Comparison of ENCODE assay signal across 1 cellular context in genomic region chr12:50218386-50218785, GRCh38.
TF ChIP-seq lines count a peak whose summit lies in the region.

No MANE protein-coding gene starts in this region.

TF ChIP-seq in SK-N-SH treated with all-trans-retinoic acid at 6 μM for 48 hours, 23 proteins besides CTCF, POLR2A, EP300 and RAD21:
- TF ChIP-seq CREB5 (CRISPR knock-in tag; IDR thresholded peaks at IDR 0.05; ENCODE audit: low read depth) (no peak), ISL1 (CRISPR knock-in tag; IDR thresholded peaks at IDR 0.05) (no peak), OSR1 (CRISPR knock-in tag; IDR thresholded peaks at IDR 0.05) (no peak), ZFP30 (CRISPR knock-in tag; IDR thresholded peaks at IDR 0.05) (no peak), CSDC2 (CRISPR knock-in tag; IDR thresholded peaks at IDR 0.05) (no peak), TCF4 (CRISPR knock-in tag; IDR thresholded peaks at IDR 0.05; ENCODE audit: borderline replicate concordance) (no peak), PATZ1 (CRISPR knock-in tag; IDR thresholded peaks at IDR 0.05; ENCODE audit: borderline replicate concordance) (no peak), ESRRG (CRISPR knock-in tag; IDR thresholded peaks at IDR 0.05) (no peak), TSHZ2 (CRISPR knock-in tag; IDR thresholded peaks at IDR 0.05) (no peak), ZC3H10 (CRISPR knock-in tag; IDR thresholded peaks at IDR 0.05) (no peak), GLIS3 (CRISPR knock-in tag; IDR thresholded peaks at IDR 0.05) (no peak), ZNF8 (CRISPR knock-in tag; IDR thresholded peaks at IDR 0.05) (no peak), ARNTL (CRISPR knock-in tag; IDR thresholded peaks at IDR 0.05; ENCODE audit: borderline replicate concordance, low read depth) (no peak), POU6F1 (CRISPR knock-in tag; IDR thresholded peaks at IDR 0.05; ENCODE audit: borderline replicate concordance, low read depth) (no peak), ZNF70 (CRISPR knock-in tag; IDR thresholded peaks at IDR 0.05) (no peak), PPARA (CRISPR knock-in tag; IDR thresholded peaks at IDR 0.05; ENCODE audit: borderline replicate concordance) (no peak)
